1 cellular context compared by ENCODE assay signal in the genomic region with DNA sequence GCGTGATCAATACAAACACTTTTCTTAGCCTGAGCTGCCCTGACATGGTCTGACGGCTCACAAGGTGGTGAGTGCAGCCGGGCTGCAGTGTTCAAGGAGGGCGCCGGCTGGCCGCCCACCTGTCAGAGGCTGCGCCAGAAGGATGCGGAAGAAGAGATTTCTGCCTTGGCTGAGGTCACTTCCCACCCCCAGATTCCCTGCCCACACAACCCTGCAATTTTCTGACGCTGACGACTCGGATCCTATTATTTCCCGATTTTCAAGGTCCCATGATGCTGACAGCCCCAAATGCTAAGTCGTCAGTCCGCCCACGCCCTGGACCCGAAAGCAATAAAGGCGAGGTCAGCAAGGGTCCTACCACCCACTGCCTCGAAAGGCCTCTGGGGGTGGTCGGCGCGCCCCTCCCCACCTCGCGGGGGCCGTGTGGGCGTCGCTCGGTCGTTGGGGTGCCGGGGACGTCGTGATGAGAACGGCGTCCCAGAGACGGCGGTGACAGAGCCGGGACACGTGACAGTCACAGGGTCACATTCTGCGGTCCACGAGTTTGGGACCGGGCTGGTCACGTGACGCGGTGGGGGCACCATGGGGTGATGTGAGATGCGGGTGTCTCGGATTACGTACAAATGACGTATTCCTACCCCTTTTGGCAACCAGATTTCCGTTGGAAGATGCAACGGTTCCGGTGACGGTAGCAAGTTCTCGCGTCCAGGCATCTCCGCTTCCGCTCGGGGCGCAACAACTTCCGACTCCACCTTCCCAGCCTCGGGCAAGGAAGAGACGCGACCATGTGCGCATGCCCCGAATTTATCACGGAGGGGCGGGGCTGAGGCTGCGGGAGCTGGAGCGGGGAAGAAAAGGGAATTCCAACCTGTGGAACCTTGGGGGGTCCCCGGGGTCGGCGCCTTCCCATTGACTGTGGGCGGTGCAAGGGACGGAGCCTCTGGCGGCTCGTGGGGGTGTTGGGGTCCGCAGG.
TF ChIP-seq lines count a peak whose summit lies in the region.

Gene STX4, plus strand, starts transcription at position 823 of the 973 bp plus-strand sequence. CDS start 248 bp downstream, outside the sequence.

TF ChIP-seq in GM12878, 131 proteins besides CTCF, POLR2A, EP300 and RAD21 (continued from another document and continues in another):
- TF ChIP-seq, protein P1, sequence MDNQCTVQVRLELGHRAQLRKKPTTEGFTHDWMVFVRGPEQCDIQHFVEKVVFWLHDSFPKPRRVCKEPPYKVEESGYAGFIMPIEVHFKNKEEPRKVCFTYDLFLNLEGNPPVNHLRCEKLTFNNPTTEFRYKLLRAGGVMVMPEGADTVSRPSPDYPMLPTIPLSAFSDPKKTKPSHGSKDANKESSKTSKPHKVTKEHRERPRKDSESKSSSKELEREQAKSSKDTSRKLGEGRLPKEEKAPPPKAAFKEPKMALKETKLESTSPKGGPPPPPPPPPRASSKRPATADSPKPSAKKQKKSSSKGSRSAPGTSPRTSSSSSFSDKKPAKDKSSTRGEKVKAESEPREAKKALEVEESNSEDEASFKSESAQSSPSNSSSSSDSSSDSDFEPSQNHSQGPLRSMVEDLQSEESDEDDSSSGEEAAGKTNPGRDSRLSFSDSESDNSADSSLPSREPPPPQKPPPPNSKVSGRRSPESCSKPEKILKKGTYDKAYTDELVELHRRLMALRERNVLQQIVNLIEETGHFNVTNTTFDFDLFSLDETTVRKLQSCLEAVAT (IDR thresholded peaks at IDR 0.05): peak; percentile 61
- TF ChIP-seq RAD51 (IDR thresholded peaks at IDR 0.05) (peak; percentile 100), PBX3 (IDR thresholded peaks at IDR 0.05; ENCODE audit: insufficient replicate concordance, low read depth, low read length) (peak; percentile 3), HDAC2 (IDR thresholded peaks at IDR 0.05) (no peak), FOS (IDR thresholded peaks at IDR 0.05; ENCODE audit: borderline replicate concordance, extremely low read depth, insufficient read length) (peak; percentile 26), HCFC1 (IDR thresholded peaks at IDR 0.05; ENCODE audit: low read length) (peak; percentile 87), NBN (IDR thresholded peaks at IDR 0.05) (peak; percentile 99), RB1 (IDR thresholded peaks at IDR 0.05; ENCODE audit: borderline replicate concordance) (peak; percentile 93), NFIC (IDR thresholded peaks at IDR 0.05; ENCODE audit: low read depth, low read length) (no peak), ZNF592 (IDR thresholded peaks at IDR 0.05) (peak; percentile 72; the same call in 1 of the 2 replicates), ASH2L (IDR thresholded peaks at IDR 0.05; ENCODE audit: borderline replicate concordance, low read depth) (peak; percentile 66; the same call in 1 of the 2 replicates), SP1 (IDR thresholded peaks at IDR 0.05; ENCODE audit: low read depth, low read length) (peak; percentile 52), ATF7 (IDR thresholded peaks at IDR 0.05; ENCODE audit: low read depth) (peak; percentile 99), ZNF687 (IDR thresholded peaks at IDR 0.05) (peak; percentile 85), NFXL1 (IDR thresholded peaks at IDR 0.05; ENCODE audit: borderline replicate concordance) (no peak), ZBED1 (IDR thresholded peaks at IDR 0.05; ENCODE audit: borderline replicate concordance) (peak; percentile 41), ATF3 (IDR thresholded peaks at IDR 0.05; ENCODE audit: borderline replicate concordance, extremely low read depth, low read depth, low read length) (peak; percentile 93; the same call in 1 of the 2 replicates), MYC (IDR thresholded peaks at IDR 0.05; ENCODE audit: insufficient read depth, insufficient read length, insufficient replicate concordance, low read length, severe bottlenecking) (peak; percentile 49), SUZ12 (IDR thresholded peaks at IDR 0.05; ENCODE audit: unreplicated experiment) (no peak)
- TF ChIP-seq, protein P2, sequence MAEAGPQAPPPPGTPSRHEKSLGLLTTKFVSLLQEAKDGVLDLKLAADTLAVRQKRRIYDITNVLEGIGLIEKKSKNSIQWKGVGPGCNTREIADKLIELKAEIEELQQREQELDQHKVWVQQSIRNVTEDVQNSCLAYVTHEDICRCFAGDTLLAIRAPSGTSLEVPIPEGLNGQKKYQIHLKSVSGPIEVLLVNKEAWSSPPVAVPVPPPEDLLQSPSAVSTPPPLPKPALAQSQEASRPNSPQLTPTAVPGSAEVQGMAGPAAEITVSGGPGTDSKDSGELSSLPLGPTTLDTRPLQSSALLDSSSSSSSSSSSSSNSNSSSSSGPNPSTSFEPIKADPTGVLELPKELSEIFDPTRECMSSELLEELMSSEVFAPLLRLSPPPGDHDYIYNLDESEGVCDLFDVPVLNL (IDR thresholded peaks at IDR 0.05; ENCODE audit: low read depth, low read length): peak; percentile 84
- TF ChIP-seq, protein P3, sequence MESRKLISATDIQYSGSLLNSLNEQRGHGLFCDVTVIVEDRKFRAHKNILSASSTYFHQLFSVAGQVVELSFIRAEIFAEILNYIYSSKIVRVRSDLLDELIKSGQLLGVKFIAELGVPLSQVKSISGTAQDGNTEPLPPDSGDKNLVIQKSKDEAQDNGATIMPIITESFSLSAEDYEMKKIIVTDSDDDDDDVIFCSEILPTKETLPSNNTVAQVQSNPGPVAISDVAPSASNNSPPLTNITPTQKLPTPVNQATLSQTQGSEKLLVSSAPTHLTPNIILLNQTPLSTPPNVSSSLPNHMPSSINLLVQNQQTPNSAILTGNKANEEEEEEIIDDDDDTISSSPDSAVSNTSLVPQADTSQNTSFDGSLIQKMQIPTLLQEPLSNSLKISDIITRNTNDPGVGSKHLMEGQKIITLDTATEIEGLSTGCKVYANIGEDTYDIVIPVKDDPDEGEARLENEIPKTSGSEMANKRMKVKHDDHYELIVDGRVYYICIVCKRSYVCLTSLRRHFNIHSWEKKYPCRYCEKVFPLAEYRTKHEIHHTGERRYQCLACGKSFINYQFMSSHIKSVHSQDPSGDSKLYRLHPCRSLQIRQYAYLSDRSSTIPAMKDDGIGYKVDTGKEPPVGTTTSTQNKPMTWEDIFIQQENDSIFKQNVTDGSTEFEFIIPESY (IDR thresholded peaks at IDR 0.05): 0 out of 2 replicates have a peak, but pooled peaks have one; percentile 58
- TF ChIP-seq, protein P4, sequence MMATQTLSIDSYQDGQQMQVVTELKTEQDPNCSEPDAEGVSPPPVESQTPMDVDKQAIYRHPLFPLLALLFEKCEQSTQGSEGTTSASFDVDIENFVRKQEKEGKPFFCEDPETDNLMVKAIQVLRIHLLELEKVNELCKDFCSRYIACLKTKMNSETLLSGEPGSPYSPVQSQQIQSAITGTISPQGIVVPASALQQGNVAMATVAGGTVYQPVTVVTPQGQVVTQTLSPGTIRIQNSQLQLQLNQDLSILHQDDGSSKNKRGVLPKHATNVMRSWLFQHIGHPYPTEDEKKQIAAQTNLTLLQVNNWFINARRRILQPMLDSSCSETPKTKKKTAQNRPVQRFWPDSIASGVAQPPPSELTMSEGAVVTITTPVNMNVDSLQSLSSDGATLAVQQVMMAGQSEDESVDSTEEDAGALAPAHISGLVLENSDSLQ (IDR thresholded peaks at IDR 0.05): peak; percentile 59
- TF ChIP-seq, protein P5, sequence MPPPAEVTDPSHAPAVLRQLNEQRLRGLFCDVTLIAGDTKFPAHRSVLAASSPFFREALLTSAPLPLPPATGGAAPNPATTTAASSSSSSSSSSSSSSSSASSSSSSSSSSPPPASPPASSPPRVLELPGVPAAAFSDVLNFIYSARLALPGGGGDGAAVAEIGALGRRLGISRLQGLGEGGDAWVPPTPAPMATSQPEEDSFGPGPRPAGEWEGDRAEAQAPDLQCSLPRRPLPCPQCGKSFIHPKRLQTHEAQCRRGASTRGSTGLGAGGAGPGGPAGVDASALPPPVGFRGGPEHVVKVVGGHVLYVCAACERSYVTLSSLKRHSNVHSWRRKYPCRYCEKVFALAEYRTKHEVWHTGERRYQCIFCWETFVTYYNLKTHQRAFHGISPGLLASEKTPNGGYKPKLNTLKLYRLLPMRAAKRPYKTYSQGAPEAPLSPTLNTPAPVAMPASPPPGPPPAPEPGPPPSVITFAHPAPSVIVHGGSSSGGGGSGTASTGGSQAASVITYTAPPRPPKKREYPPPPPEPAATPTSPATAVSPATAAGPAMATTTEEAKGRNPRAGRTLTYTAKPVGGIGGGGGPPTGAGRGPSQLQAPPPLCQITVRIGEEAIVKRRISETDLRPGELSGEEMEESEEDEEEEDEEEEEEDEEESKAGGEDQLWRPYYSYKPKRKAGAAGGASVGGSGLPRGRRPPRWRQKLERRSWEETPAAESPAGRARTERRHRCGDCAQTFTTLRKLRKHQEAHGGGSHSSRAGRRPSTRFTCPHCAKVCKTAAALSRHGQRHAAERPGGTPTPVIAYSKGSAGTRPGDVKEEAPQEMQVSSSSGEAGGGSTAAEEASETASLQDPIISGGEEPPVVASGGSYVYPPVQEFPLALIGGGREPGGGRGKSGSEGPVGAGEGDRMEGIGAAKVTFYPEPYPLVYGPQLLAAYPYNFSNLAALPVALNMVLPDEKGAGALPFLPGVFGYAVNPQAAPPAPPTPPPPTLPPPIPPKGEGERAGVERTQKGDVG (CRISPR knock-in tag; IDR thresholded peaks at IDR 0.05): peak; percentile 81; the same call in 1 of the 2 replicates
- TF ChIP-seq, protein P6, sequence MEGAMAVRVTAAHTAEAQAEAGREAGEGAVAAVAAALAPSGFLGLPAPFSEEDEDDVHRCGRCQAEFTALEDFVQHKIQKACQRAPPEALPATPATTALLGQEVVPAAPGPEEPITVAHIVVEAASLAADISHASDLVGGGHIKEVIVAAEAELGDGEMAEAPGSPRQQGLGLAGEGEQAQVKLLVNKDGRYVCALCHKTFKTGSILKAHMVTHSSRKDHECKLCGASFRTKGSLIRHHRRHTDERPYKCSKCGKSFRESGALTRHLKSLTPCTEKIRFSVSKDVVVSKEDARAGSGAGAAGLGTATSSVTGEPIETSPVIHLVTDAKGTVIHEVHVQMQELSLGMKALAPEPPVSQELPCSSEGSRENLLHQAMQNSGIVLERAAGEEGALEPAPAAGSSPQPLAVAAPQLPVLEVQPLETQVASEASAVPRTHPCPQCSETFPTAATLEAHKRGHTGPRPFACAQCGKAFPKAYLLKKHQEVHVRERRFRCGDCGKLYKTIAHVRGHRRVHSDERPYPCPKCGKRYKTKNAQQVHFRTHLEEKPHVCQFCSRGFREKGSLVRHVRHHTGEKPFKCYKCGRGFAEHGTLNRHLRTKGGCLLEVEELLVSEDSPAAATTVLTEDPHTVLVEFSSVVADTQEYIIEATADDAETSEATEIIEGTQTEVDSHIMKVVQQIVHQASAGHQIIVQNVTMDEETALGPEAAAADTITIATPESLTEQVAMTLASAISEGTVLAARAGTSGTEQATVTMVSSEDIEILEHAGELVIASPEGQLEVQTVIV (IDR thresholded peaks at IDR 0.05; ENCODE audit: borderline replicate concordance, partially characterized antibody): peak; percentile 85
